Comparison of ENCODE assay signal across 8 cellular contexts in genomic region chr6:36874443-36875249, GRCh38. TPM values are rescaled to one million over a fixed set of nuclear protein-coding genes. Genes with fewer than 3 reads are reported as not detected.
DNase-seq lines count a peak whose midpoint lies in the region; ATAC-seq, FAIRE-seq and TF ChIP-seq lines count a peak whose summit lies in the region.

TSS of gene PPIL1 (minus strand) at chr6:36874803. CDS start at chr6:36874772, 31 bp downstream.

- H3K4me3 Mint-ChIP-seq in astrocyte (ENCODE audit: unreplicated experiment): peak within 1 kb of the TSS; percentile 95

- in situ Hi-C loops in GM13977 (cut with MboI; ENCODE audit: low pct_unique_long_range_greater_than_20kb, low sequenced_read_pairs, unreplicated experiment): no loop called here

- ATAC-seq in HG02885 (IDR thresholded peaks at IDR 0.05; ENCODE audit: poor library complexity, unreplicated experiment) (peak; percentile 81), HG03469 (IDR thresholded peaks at IDR 0.05; ENCODE audit: unreplicated experiment) (no peak)

- H3K9ac ChIP-seq in astrocyte (ENCODE audit: low read length): peak within 1 kb of the TSS; percentile 96
- H3K9ac ChIP-seq in rectal smooth muscle tissue (ENCODE audit: low read length): peak within 1 kb of the TSS; percentile 84

- H3K27ac ChIP-seq in astrocyte (ENCODE audit: low read depth, low read length) (peak within 1 kb of the TSS; percentile 97), rectal smooth muscle tissue (ENCODE audit: low read depth, low read length) (peak within 1 kb of the TSS; percentile 90)

- DNase-seq in GM13977 (ENCODE audit: low spot score) (peak; percentile 93), NCI-H187 treated with DMSO at 0.1 percent for 48 hours (lab: John Stamatoyannopoulos, UW) (peak; percentile 83), T-helper 22 cell (ENCODE audit: low read depth) (peak; percentile 80), astrocyte (ENCODE audit: low read depth) (peak; percentile 82), hepatic stellate cell (ENCODE audit: low spot score) (peak; percentile 95)

- H3K4me1 ChIP-seq in astrocyte (ENCODE audit: insufficient read depth, low read length): peaks cover 6% of the 10 kb centered on the region
- peaks cover 11% of the 10 kb centered on the region for H3K4me1 ChIP-seq in rectal smooth muscle tissue (ENCODE audit: control insufficient read depth, insufficient read depth, low read length)

- FAIRE-seq in astrocyte (lab: Jason Lieb, UNC): no peak

- no peaks in the 10 kb centered on the region for H3K36me3 Mint-ChIP-seq in astrocyte (ENCODE audit: low read depth, unreplicated experiment)

- H3K27me3 Mint-ChIP-seq in astrocyte (ENCODE audit: low read depth, unreplicated experiment): peaks cover 7% of the 10 kb centered on the region

- peak within 1 kb of the TSS; percentile 97 for H2AFZ ChIP-seq in astrocyte (ENCODE audit: low read depth, low read length)

- TF ChIP-seq CTCF in GM13977 (IDR thresholded peaks at IDR 0.05; ENCODE audit: extremely low read depth, insufficient read depth, missing control alignments): no peak
- TF ChIP-seq CTCF in astrocyte (IDR thresholded peaks at IDR 0.05; ENCODE audit: insufficient read depth, low read depth, low read length): no peak

- peaks cover 10% of the 10 kb centered on the region for H3K4me1 Mint-ChIP-seq in astrocyte (ENCODE audit: low read depth, unreplicated experiment)

- H3K79me2 ChIP-seq in astrocyte (ENCODE audit: insufficient read depth, low read length): peaks cover 26% of the 10 kb centered on the region

- peak within 1 kb of the TSS; percentile 98 for H3K27ac Mint-ChIP-seq in astrocyte (ENCODE audit: unreplicated experiment)

- H3K4me3 ChIP-seq in astrocyte (ENCODE audit: insufficient read depth, low read depth, low read length) (peak within 1 kb of the TSS; percentile 99), rectal smooth muscle tissue (ENCODE audit: low read length) (peak within 1 kb of the TSS; percentile 90)

- H3K9me3 ChIP-seq in astrocyte (ENCODE audit: insufficient read depth, low read depth, low read length): no peaks in the 10 kb centered on the region

- no peaks in the 10 kb centered on the region for H3K9me3 Mint-ChIP-seq in astrocyte (ENCODE audit: unreplicated experiment)

- H3K27me3 ChIP-seq in astrocyte (ENCODE audit: insufficient read depth, low read length): peaks cover 2% of the 10 kb centered on the region
- H3K27me3 ChIP-seq in rectal smooth muscle tissue (ENCODE audit: control insufficient read depth, insufficient read depth, low read length): no peaks in the 10 kb centered on the region

- peak within 1 kb of the TSS; percentile 92 for H3K4me2 ChIP-seq in astrocyte (ENCODE audit: low read length)

- H4K20me1 ChIP-seq in astrocyte (ENCODE audit: insufficient read depth, low read length): no peaks in the 10 kb centered on the region

- H3K36me3 ChIP-seq in astrocyte (ENCODE audit: insufficient read depth, low read length) (peaks cover 4% of the 10 kb centered on the region), rectal smooth muscle tissue (ENCODE audit: control insufficient read depth, insufficient read depth, low read length) (no peaks in the 10 kb centered on the region)

RNA-seq across cellular contexts. Expression of gene PPIL1, which starts in this region (rescaled TPM):
- 34.7 and 36.6 TPM in 2 replicates for total RNA-seq in astrocyte
